In genomic region chr11:109984634-109985289, GRCh38 we compare ENCODE assay signal across 9 cellular contexts.
DNase-seq lines count a peak whose midpoint lies in the region; ATAC-seq and TF ChIP-seq lines count a peak whose summit lies in the region.
"Had no signal": no experiment of that assay in that cellular context is flagged by ENCODE, and none has a peak within 500 bp of the region (broad histone marks: within the 10 kb centered on the region; RNA-seq: fewer than 3 reads in every experiment).

No MANE protein-coding gene starts in this region.

- no peak overlapping the region for H3K4me3 ChIP-seq in NB4 (ENCODE audit: low read depth, low read length)
- no peak overlapping the region for H3K4me3 ChIP-seq in adrenal gland
- H3K4me3 ChIP-seq: A549 had no signal

- TF ChIP-seq CTCF in NB4 (IDR thresholded peaks at IDR 0.05; ENCODE audit: low read depth, low read length) (no peak), adrenal gland (IDR thresholded peaks at IDR 0.05) (no peak)

- no peaks in the 10 kb centered on the region for H3K36me3 Mint-ChIP-seq in stimulated activated effector memory CD8-positive, alpha-beta T cell treated with anti-CD3 and anti-CD28 coated beads, Interleukin-12 subunit alpha, Interleukin-12 subunit beta, amount 100 ng/mL, for 72 hours

- H3K4me1 Mint-ChIP-seq in stimulated activated effector memory CD8-positive, alpha-beta T cell treated with anti-CD3 and anti-CD28 coated beads, Interleukin-12 subunit alpha, Interleukin-12 subunit beta, amount 100 ng/mL, for 72 hours, result no peaks in the 10 kb centered on the region

- no peak overlapping the region for H3K27ac Mint-ChIP-seq in stimulated activated effector memory CD8-positive, alpha-beta T cell treated with anti-CD3 and anti-CD28 coated beads, Interleukin-12 subunit alpha, Interleukin-12 subunit beta, amount 100 ng/mL, for 72 hours

- no peaks in the 10 kb centered on the region for H3K4me1 ChIP-seq in adrenal gland (replicated peaks in 1 of 2)
- H3K4me1 ChIP-seq: A549 had no signal

- no peaks in the 10 kb centered on the region for H3K27me3 ChIP-seq in adrenal gland

- intact Hi-C loops in Right ventricle myocardium inferior (cut with DNase I), result no loop called here
- intact Hi-C loops in adrenal gland (cut with DNase I), result no loop called here

- H3K4me3 Mint-ChIP-seq in stimulated activated effector memory CD8-positive, alpha-beta T cell treated with anti-CD3 and anti-CD28 coated beads, Interleukin-12 subunit alpha, Interleukin-12 subunit beta, amount 100 ng/mL, for 72 hours, result no peak overlapping the region

- no peak overlapping the region for H3K27ac ChIP-seq in adrenal gland
- H3K27ac ChIP-seq: A549 had no signal

- H3K36me3 ChIP-seq in adrenal gland (replicated peaks in 1 of 2), result no peaks in the 10 kb centered on the region

- 65 to 75% (median 69%) methylated on average over 6 of the region's 6 CpGs for WGBS in adrenal gland, 4 donors

- no peaks in the 10 kb centered on the region for H3K9me3 Mint-ChIP-seq in stimulated activated effector memory CD8-positive, alpha-beta T cell treated with anti-CD3 and anti-CD28 coated beads, Interleukin-12 subunit alpha, Interleukin-12 subunit beta, amount 100 ng/mL, for 72 hours

- peak; percentile 56 to 72 for ATAC-seq in activated CD4-positive, CD25-positive, alpha-beta regulatory T cell treated with anti-CD3 and anti-CD28 coated beads, Interleukin-2, amount 50 U/mL, for 24 hours
- peak; percentile 97 for ATAC-seq in HG02852 (IDR thresholded peaks at IDR 0.05; ENCODE audit: unreplicated experiment)
- peak; percentile 71 for ATAC-seq in stimulated activated effector memory CD8-positive, alpha-beta T cell treated with anti-CD3 and anti-CD28 coated beads, Interleukin-12 subunit alpha, Interleukin-12 subunit beta, amount 100 ng/mL, for 72 hours
- no peak for ATAC-seq in Right ventricle myocardium inferior
- ATAC-seq: A549 had no signal

- no peaks in the 10 kb centered on the region for H3K9me3 ChIP-seq in adrenal gland (replicated peaks in 1 of 3)
- H3K9me3 ChIP-seq: A549 had no signal

- TF ChIP-seq POLR2A in NB4 (IDR thresholded peaks at IDR 0.05; ENCODE audit: extremely low read depth, insufficient read length), result no peak
- no peak for TF ChIP-seq POLR2A in adrenal gland (IDR thresholded peaks at IDR 0.05)

- DNase-seq in activated CD4-positive, CD25-positive, alpha-beta regulatory T cell (lab: John Stamatoyannopoulos, UW), result no peak
- DNase-seq in NB4 (ENCODE audit: low read depth) (peak; percentile 44), Right ventricle myocardium inferior (ENCODE audit: missing footprints) (no peak), adrenal gland (no peak), activated gamma-delta T cell treated with Interleukin-2 at 50 U/mL for 16 hours (no peak)
- DNase-seq in stimulated activated effector memory CD8-positive, alpha-beta T cell treated with anti-CD3 and anti-CD28 coated beads, Interleukin-12 subunit alpha, Interleukin-12 subunit beta, amount 100 ng/mL, for 72 hours (ENCODE audit: low spot score in 2 of 2), result no peak
